In genomic region chr12:118135788-118136558, GRCh38 we compare ENCODE assay signal across 8 cellular contexts. TPM values are rescaled to one million over a fixed set of nuclear protein-coding genes. Genes with fewer than 3 reads are reported as not detected.
DNase-seq lines count a peak whose midpoint lies in the region; ATAC-seq and TF ChIP-seq lines count a peak whose summit lies in the region.

Gene PEBP1 (plus strand): TSS chr12:118136124. CDS start chr12:118136210, 86 bp downstream.

- peaks cover 0 to 28% (median 12%) of the 10 kb centered on the region in 4 donors for H3K36me3 ChIP-seq in right lobe of liver

- H3K36me3 Mint-ChIP-seq in CD14-positive monocyte = peaks cover 15 to 17% of the 10 kb centered on the region in 2 donors
- H3K36me3 Mint-ChIP-seq in activated CD4-positive, alpha-beta memory T cell treated with anti-CD3 and anti-CD28 coated beads for 36 hours = peaks cover 23% of the 10 kb centered on the region

- no peaks in the 10 kb centered on the region for H3K27me3 ChIP-seq in right lobe of liver

- POLR2A ChIA-PET in activated CD4-positive, alpha-beta memory T cell treated with anti-CD3 and anti-CD28 coated beads for 36 hours (lab: Charles Lee) = interaction anchor here (0.7 to 2.2 kb wide), 8 partner anchors 12 to 261 kb away, joined by 3 to 14 read pairs (median 6); partner anchors contain the start of genes RFC5, SUDS3 and WSB2

- no peak for TF ChIP-seq CTCF in CD14-positive monocyte (IDR thresholded peaks at IDR 0.05)
- TF ChIP-seq CTCF in right lobe of liver (IDR thresholded peaks at IDR 0.05) = peak in 1 of 4 donors; percentile 5

- TF ChIP-seq POLR2A in right lobe of liver (IDR thresholded peaks at IDR 0.05) = peak; percentile 97

- CTCF ChIA-PET in activated CD4-positive, alpha-beta memory T cell treated with anti-CD3 and anti-CD28 coated beads for 36 hours (lab: Charles Lee) = interaction anchor here (0.6 to 2.8 kb wide), 8 partner anchors 15 to 280 kb away, joined by 3 to 31 read pairs (median 6); partner anchors contain the start of genes SUDS3 and WSB2

- H3K27me3 Mint-ChIP-seq in CD14-positive monocyte (ENCODE audit: low read depth in 3 of 3) = peaks cover 0 to 5% (median 1%) of the 10 kb centered on the region in 3 donors
- H3K27me3 Mint-ChIP-seq in activated CD4-positive, alpha-beta memory T cell treated with anti-CD3 and anti-CD28 coated beads for 36 hours = no peaks in the 10 kb centered on the region

- WGBS in right lobe of liver (ENCODE audit: insufficient coverage, low coverage, low lambda C conversion rate, missing lambda C conversion rate) = 0% methylated on average over 11 of the region's 70 CpGs

- intact Hi-C loops in CD14-positive monocyte (cut with micrococcal nuclease) = no loop called here
- intact Hi-C loops in activated CD4-positive, alpha-beta memory T cell treated with anti-CD3 and anti-CD28 coated beads for 36 hours (cut with micrococcal nuclease) = loop anchor here (1.0 to 5.0 kb wide), 5 partner anchors 15 to 242 kb away; partner anchors contain the start of gene WSB2
- intact Hi-C loops in right lobe of liver (cut with DNase I) = no loop called here

- H3K27ac ChIP-seq in right lobe of liver = peak within 1 kb of the TSS; percentile 86 to 98 (median 93)

- H3K4me3 ChIP-seq in right lobe of liver = peak within 1 kb of the TSS; percentile 96 to 100 (median 98)

- H3K9me3 Mint-ChIP-seq in CD14-positive monocyte = peaks cover 0 to 2% (median 0%) of the 10 kb centered on the region in 7 donors
- no peaks in the 10 kb centered on the region for H3K9me3 Mint-ChIP-seq in activated CD4-positive, alpha-beta memory T cell treated with anti-CD3 and anti-CD28 coated beads for 36 hours

- H3K9me3 ChIP-seq in right lobe of liver = no peaks in the 10 kb centered on the region

- ATAC-seq in GM19351 (IDR thresholded peaks at IDR 0.05; ENCODE audit: unreplicated experiment) (peak; percentile 94), HG03520 (IDR thresholded peaks at IDR 0.05; ENCODE audit: unreplicated experiment) (peak; percentile 95), right lobe of liver (peak; percentile 85 to 97 (median 90))

- H3K27ac Mint-ChIP-seq in CD14-positive monocyte = peak within 1 kb of the TSS in 6 of 7 donors; percentile 6 to 90 (median 80)
- peak within 1 kb of the TSS; percentile 74 for H3K27ac Mint-ChIP-seq in activated CD4-positive, alpha-beta memory T cell treated with anti-CD3 and anti-CD28 coated beads for 36 hours

- DNase-seq in CD14-positive monocyte (ENCODE audit: low spot score) = peak; percentile 84
- peak; percentile 93 for DNase-seq in NCI-H82 (lab: John Stamatoyannopoulos, UW)
- DNase-seq in activated CD4-positive, alpha-beta memory T cell treated with anti-CD3 and anti-CD28 coated beads for 36 hours = peak; percentile 97
- DNase-seq in dermis microvascular lymphatic vessel endothelial cell (ENCODE audit: low read depth in 2 of 2) = peak; percentile 80 to 93
- peak; percentile 96 to 99 (median 98) for DNase-seq in right lobe of liver
- DNase-seq in stimulated activated CD4-positive, alpha-beta T cell treated with anti-CD3 and anti-CD28 coated beads, Interleukin-4, amount 100 ng/mL, for 24 hours = peak; percentile 94

- H3K4me1 Mint-ChIP-seq in CD14-positive monocyte = peaks cover 16% of the 10 kb centered on the region
- H3K4me1 Mint-ChIP-seq in activated CD4-positive, alpha-beta memory T cell treated with anti-CD3 and anti-CD28 coated beads for 36 hours (ENCODE audit: low read depth) = peaks cover 27% of the 10 kb centered on the region

- H3K4me1 ChIP-seq in right lobe of liver = peaks cover 0 to 43% (median 18%) of the 10 kb centered on the region in 4 donors

- peak within 1 kb of the TSS; percentile 93 to 98 for H3K4me3 Mint-ChIP-seq in CD14-positive monocyte
- H3K4me3 Mint-ChIP-seq in activated CD4-positive, alpha-beta memory T cell treated with anti-CD3 and anti-CD28 coated beads for 36 hours = peak within 1 kb of the TSS; percentile 91

RNA-seq across cellular contexts. Expression of gene PEBP1, which starts in this region (rescaled TPM):
- 10 to 100 TPM; 47.6 to 57.9 TPM for polyA plus RNA-seq in CD14-positive monocyte
- 100 to 1,000 TPM; 128 to 132 TPM for total RNA-seq in activated CD4-positive, alpha-beta memory T cell treated with anti-CD3 and anti-CD28 coated beads for 36 hours
- total RNA-seq in dermis microvascular lymphatic vessel endothelial cell = 148 and 167 TPM in 2 replicates
- 100 to 1,000 TPM; 511 to 916 (median 654) TPM for total RNA-seq in right lobe of liver

Comparison
In these comparisons a context has a peak if more than half of its experiments do, and no peak if none do; other contexts are left out.
1. Peak in every context shown above with its lines: DNase-seq, ATAC-seq, H3K4me3 ChIP-seq and H3K27ac ChIP-seq.